ENCODE assay signal across 8 cellular contexts in genomic region chr14:58243790-58244555, GRCh38. TPM values are rescaled to one million over a fixed set of nuclear protein-coding genes. Genes with fewer than 3 reads are reported as not detected.
DNase-seq lines count a peak whose midpoint lies in the region; ATAC-seq and TF ChIP-seq lines count a peak whose summit lies in the region.

No MANE protein-coding gene starts in this region.

- 9 to 15% methylated on average over 6 to 10 of the region's 16 CpGs for WGBS in mesodermal cell (ENCODE audit: insufficient coverage in 2 of 2), 2 experiments

- peak overlapping the region; percentile 87 for H3K4me3 ChIP-seq in PC-9
- H3K4me3 ChIP-seq in mesodermal cell (ENCODE audit: extremely low read depth, insufficient read depth, low read length, poor library complexity, severe bottlenecking): peak overlapping the region; percentile 83

- peaks cover 11% of the 10 kb centered on the region for H3K36me3 ChIP-seq in PC-9 (ENCODE audit: low read depth)
- H3K36me3 ChIP-seq in mesodermal cell (ENCODE audit: control insufficient read depth, insufficient read depth, low read length): peaks cover 16% of the 10 kb centered on the region

- H3K27ac ChIP-seq in PC-9: peak overlapping the region; percentile 97
- peak overlapping the region; percentile 71 for H3K27ac ChIP-seq in mesodermal cell (ENCODE audit: low read depth, low read length, severe bottlenecking)

- peak overlapping the region; percentile 90 for H3K4me2 ChIP-seq in PC-9

- H3K9me3 ChIP-seq in PC-9 (ENCODE audit: insufficient read depth, low read depth) (no peaks in the 10 kb centered on the region), mesodermal cell (ENCODE audit: control insufficient read depth, low read length) (no peaks in the 10 kb centered on the region)

- peaks cover 22% of the 10 kb centered on the region for H3F3A ChIP-seq in PC-9 (ENCODE audit: insufficient read depth, low read depth)

- H3K27me3 ChIP-seq in PC-9 (ENCODE audit: insufficient read depth, low read depth): no peaks in the 10 kb centered on the region

- TSS peak; percentile 80 for BruUV-seq in PC-9 (replicated peaks; lab: Mats Ljungman, UMichigan)

- intact Hi-C loops in PC-9 (cut with micrococcal nuclease; ENCODE audit: unreplicated experiment): loop anchor here (1.0 to 10.0 kb wide), 3 partner anchors 43 to 139 kb away; partner anchors contain the start of genes ACTR10 and ARID4A

- H2AFZ ChIP-seq in PC-9: peak overlapping the region; percentile 90

- H3K4me1 ChIP-seq in PC-9 (replicated peaks; ENCODE audit: insufficient read depth) (peaks cover 34% of the 10 kb centered on the region), mesodermal cell (ENCODE audit: control insufficient read depth, insufficient read depth, low read length, poor library complexity, severe bottlenecking) (peaks cover 9% of the 10 kb centered on the region)

- H3K9me2 ChIP-seq in PC-9 (ENCODE audit: insufficient read depth): no peaks in the 10 kb centered on the region

- DNase-seq in DMS53 (lab: John Stamatoyannopoulos, UW) (peak; percentile 71), PC-9 (peak in 1 of 2 experiments; percentile 42), dermis blood vessel endothelial cell (peak; percentile 55)
- DNase-seq in stimulated activated CD4-positive, alpha-beta T cell treated with anti-CD3 and anti-CD28 coated beads, Interleukin-4, amount 100 ng/mL, for 1 hour: no peak
- DNase-seq in activated CD4-positive, alpha-beta T cell treated with anti-CD3 and anti-CD28 coated beads, Interleukin-2, amount 50 U/mL, for 48 hours: no peak

- POLR2A ChIA-PET in PC-9 (lab: Charles Lee; ENCODE audit: unreplicated experiment): interaction anchor here (0.5 to 1.3 kb wide), 5 partner anchors 54 to 1657 kb away, joined by 3 to 14 read pairs (median 8); partner anchors contain the start of gene ARID4A

- H4K20me1 ChIP-seq in PC-9 (ENCODE audit: insufficient read depth): peaks cover 23% of the 10 kb centered on the region

- peaks cover 40% of the 10 kb centered on the region for H3K79me2 ChIP-seq in PC-9 (ENCODE audit: low read depth)

- ATAC-seq in GM19463 (IDR thresholded peaks at IDR 0.05; ENCODE audit: unreplicated experiment): peak; percentile 22
- peak; percentile 23 for ATAC-seq in HG03520 (IDR thresholded peaks at IDR 0.05; ENCODE audit: unreplicated experiment)

- CTCF ChIA-PET in PC-9 (lab: Charles Lee): no interaction called here

- TF ChIP-seq CTCF in PC-9 (conservative IDR thresholded peaks at IDR 0.05): no peak

RNA-seq across cellular contexts. Expression of gene PSMA3, which starts 0.7 kb away (rescaled TPM):
- total RNA-seq in PC-9 (2021): 202 and 277 TPM in 2 replicates
- total RNA-seq in dermis blood vessel endothelial cell: 102 and 157 TPM in 2 replicates
- 142 TPM for polyA plus RNA-seq in mesodermal cell (2013, experiment 1 of 2)
- 195 TPM for polyA plus RNA-seq in mesodermal cell (2013, experiment 2 of 2)

RNA-seq across cellular contexts. Expression of gene ACTR10, which starts 44.0 kb away (rescaled TPM):
- total RNA-seq in PC-9 (2021): 30.4 and 36.3 TPM in 2 replicates
- total RNA-seq in dermis blood vessel endothelial cell: 39.6 and 42.4 TPM in 2 replicates
- 93.7 TPM for polyA plus RNA-seq in mesodermal cell (2013, experiment 1 of 2)
- 93.8 TPM for polyA plus RNA-seq in mesodermal cell (2013, experiment 2 of 2)

RNA-seq across cellular contexts. Expression of gene ARID4A, which starts 54.4 kb away (rescaled TPM):
- 17.0 and 22.2 TPM in 2 replicates for total RNA-seq in PC-9 (2021)
- 15.9 and 17.9 TPM in 2 replicates for total RNA-seq in dermis blood vessel endothelial cell
- polyA plus RNA-seq in mesodermal cell (2013, experiment 1 of 2): 16.1 TPM
- 16.2 TPM for polyA plus RNA-seq in mesodermal cell (2013, experiment 2 of 2)

Comparison
In these comparisons a context has a peak if more than half of its experiments do, and no peak if none do; other contexts are left out.
1. DNase-seq: peak in DMS53 (single experiment) and dermis blood vessel endothelial cell (single experiment); none in stimulated activated CD4-positive, alpha-beta T cell treated with anti-CD3 and anti-CD28 coated beads, Interleukin-4, amount 100 ng/mL, for 1 hour (single experiment) and activated CD4-positive, alpha-beta T cell treated with anti-CD3 and anti-CD28 coated beads, Interleukin-2, amount 50 U/mL, for 48 hours (0 of 2).